Comparison of ENCODE assay signal across 21 cellular contexts in genomic region chr2:135615404-135615803, GRCh38.
"Had no signal": no experiment of that assay in that cellular context is flagged by ENCODE, and none has a peak within 500 bp of the region (broad histone marks: within the 10 kb centered on the region; RNA-seq: fewer than 3 reads in every experiment).

No MANE protein-coding gene starts in this region.

- H3K36me3 Mint-ChIP-seq: memory B cell had no signal

- H3K27me3 Mint-ChIP-seq: activated naive CD8-positive, alpha-beta T cell treated with anti-CD3 and anti-CD28 coated beads, Interleukin-2, amount 50 U/mL, for 24 hours; activated T-helper 17 cell treated with anti-CD3 and anti-CD28 coated beads, Interleukin-2, amount 50 U/mL, for 72 hours; dendritic cell treated with granulocyte-macrophage colony-stimulating factor and Interleukin-4, amounts not matched to agents 40 ng/mL and 50 ng/mL, for 4 days; memory B cell; naive thymus-derived CD8-positive, alpha-beta T cell had no signal

- H3K27ac ChIP-seq: ascending aorta, breast epithelium, foreskin keratinocyte, left ventricle myocardium inferior, psoas muscle, transverse colon had no signal

- H3K9me3 Mint-ChIP-seq: activated naive CD4-positive, alpha-beta T cell treated with anti-CD3 and anti-CD28 coated beads for 36 hours; activated naive CD8-positive, alpha-beta T cell treated with anti-CD3 and anti-CD28 coated beads, Interleukin-2, amount 50 U/mL, for 24 hours; activated T-helper 17 cell treated with anti-CD3 and anti-CD28 coated beads, Interleukin-2, amount 50 U/mL, for 72 hours; dendritic cell treated with granulocyte-macrophage colony-stimulating factor and Interleukin-4, amounts not matched to agents 40 ng/mL and 50 ng/mL, for 4 days; immature natural killer cell; memory B cell; naive thymus-derived CD8-positive, alpha-beta T cell had no signal

- H3K27me3 ChIP-seq: ascending aorta, breast epithelium, foreskin keratinocyte, transverse colon had no signal

- H3K4me1 Mint-ChIP-seq: activated naive CD8-positive, alpha-beta T cell treated with anti-CD3 and anti-CD28 coated beads, Interleukin-2, amount 50 U/mL, for 24 hours; immature natural killer cell; naive thymus-derived CD8-positive, alpha-beta T cell had no signal

- H3K4me3 ChIP-seq: ascending aorta, breast epithelium, left ventricle myocardium inferior, psoas muscle, transverse colon had no signal

- H3K27ac Mint-ChIP-seq: activated naive CD4-positive, alpha-beta T cell treated with anti-CD3 and anti-CD28 coated beads for 36 hours; activated naive CD8-positive, alpha-beta T cell treated with anti-CD3 and anti-CD28 coated beads, Interleukin-2, amount 50 U/mL, for 24 hours; activated T-helper 17 cell treated with anti-CD3 and anti-CD28 coated beads, Interleukin-2, amount 50 U/mL, for 72 hours; dendritic cell treated with granulocyte-macrophage colony-stimulating factor and Interleukin-4, amounts not matched to agents 40 ng/mL and 50 ng/mL, for 4 days; immature natural killer cell; memory B cell had no signal

- H3K36me3 ChIP-seq: ascending aorta, left ventricle myocardium inferior, transverse colon had no signal

- H3K4me3 Mint-ChIP-seq: activated naive CD4-positive, alpha-beta T cell treated with anti-CD3 and anti-CD28 coated beads for 36 hours; activated naive CD8-positive, alpha-beta T cell treated with anti-CD3 and anti-CD28 coated beads, Interleukin-2, amount 50 U/mL, for 24 hours; activated T-helper 17 cell treated with anti-CD3 and anti-CD28 coated beads, Interleukin-2, amount 50 U/mL, for 72 hours; dendritic cell treated with granulocyte-macrophage colony-stimulating factor and Interleukin-4, amounts not matched to agents 40 ng/mL and 50 ng/mL, for 4 days; immature natural killer cell; memory B cell; naive thymus-derived CD8-positive, alpha-beta T cell had no signal

- H3K4me1 ChIP-seq: ascending aorta, breast epithelium, left ventricle myocardium inferior, psoas muscle, transverse colon had no signal

- ATAC-seq: activated naive CD8-positive, alpha-beta T cell treated with anti-CD3 and anti-CD28 coated beads, Interleukin-2, amount 50 U/mL, for 24 hours; activated T-helper 17 cell treated with anti-CD3 and anti-CD28 coated beads, Interleukin-2, amount 50 U/mL, for 72 hours; foreskin keratinocyte; naive thymus-derived CD8-positive, alpha-beta T cell; psoas muscle; sciatic nerve; stimulated activated naive CD8-positive, alpha-beta T cell treated with anti-CD3 and anti-CD28 coated beads, Interleukin-15, Interleukin-2, amounts not matched to agents 100 U/mL and 50 U/mL, for 24 hours had no signal

- DNase-seq: activated CD4-positive, CD25-positive, alpha-beta regulatory T cell treated with anti-CD3 and anti-CD28 coated beads, Interleukin-2, amount 50 U/mL, for 72 hours; activated naive CD4-positive, alpha-beta T cell treated with anti-CD3 and anti-CD28 coated beads for 36 hours; activated naive CD8-positive, alpha-beta T cell treated with anti-CD3 and anti-CD28 coated beads, Interleukin-2, amount 50 U/mL, for 24 hours; activated T-cell treated with anti-CD3 and anti-CD28 coated beads for 4 hours; cerebellar nuclear complex; effector memory CD4-positive, alpha-beta T cell; foreskin keratinocyte; immature natural killer cell; left ventricle myocardium inferior; naive thymus-derived CD8-positive, alpha-beta T cell; nucleus accumbens; psoas muscle; stimulated activated naive CD8-positive, alpha-beta T cell treated with anti-CD3 and anti-CD28 coated beads, Interleukin-15, Interleukin-2, amounts not matched to agents 100 U/mL and 50 U/mL, for 24 hours; T-helper 9 cell; transverse colon had no signal

- H3K9me3 ChIP-seq: ascending aorta, breast epithelium, left ventricle myocardium inferior, psoas muscle, transverse colon had no signal
